ENCODE assay signal across 1 cellular context in genomic region chr16:27248036-27248435, GRCh38.
TF ChIP-seq lines count a peak whose summit lies in the region.

No MANE protein-coding gene starts in this region.

TF ChIP-seq in endothelial cell of umbilical vein, 7 proteins besides CTCF, POLR2A, EP300 and RAD21:
- TF ChIP-seq GATA2 (IDR thresholded peaks at IDR 0.05; ENCODE audit: insufficient read depth, insufficient read length, low read depth, low read length): no peak
- no peak for TF ChIP-seq MYC (IDR thresholded peaks at IDR 0.05; ENCODE audit: low read depth, low read length)
- peak; percentile 29 for TF ChIP-seq FOS (IDR thresholded peaks at IDR 0.05; ENCODE audit: borderline replicate concordance, insufficient read depth, low read length)
- TF ChIP-seq JUN (IDR thresholded peaks at IDR 0.05; ENCODE audit: borderline replicate concordance, insufficient read depth, insufficient read length, low read depth): peak; percentile 8
- TF ChIP-seq MAX (IDR thresholded peaks at IDR 0.05; ENCODE audit: insufficient read depth, insufficient read length): no peak
